Comparison of ENCODE assay signal across 13 cellular contexts in genomic region chr16:49588061-49588460, GRCh38.
DNase-seq lines count a peak whose midpoint lies in the region; ATAC-seq and TF ChIP-seq lines count a peak whose summit lies in the region.
"Had no signal": no experiment of that assay in that cellular context is flagged by ENCODE, and none has a peak within 500 bp of the region (broad histone marks: within the 10 kb centered on the region; RNA-seq: fewer than 3 reads in every experiment).

No MANE protein-coding gene starts in this region.

- H3K27me3 ChIP-seq in BLaER1 (no peaks in the 10 kb centered on the region), sigmoid colon (no peaks in the 10 kb centered on the region), gastroesophageal sphincter (no peaks in the 10 kb centered on the region), GM23338 (ENCODE audit: insufficient read depth) (no peaks in the 10 kb centered on the region)
- H3K27me3 ChIP-seq: BLaER1 treated with 17β-estradiol and CSF1 and Interleukin-3, amounts not matched to agents 10 nM and 100 nM had no signal

- no peaks in the 10 kb centered on the region for H3K79me2 ChIP-seq in GM23338 (replicated peaks; ENCODE audit: insufficient read depth)

- DNase-seq in NCI-H524 (lab: John Stamatoyannopoulos, UW) = peak; percentile 27 to 81
- peak; percentile 12 for DNase-seq in left lobe of liver (ENCODE audit: low spot score)
- DNase-seq in sigmoid colon = peak; percentile 50
- DNase-seq in EL = no peak
- DNase-seq in GM23338 (ENCODE audit: low spot score) = no peak
- DNase-seq: KBM-7, NCI-H1436, NCI-H2081 had no signal

- no peaks in the 10 kb centered on the region for H3K9me3 ChIP-seq in BLaER1
- H3K9me3 ChIP-seq in sigmoid colon = no peaks in the 10 kb centered on the region
- H3K9me3 ChIP-seq in gastroesophageal sphincter = no peaks in the 10 kb centered on the region
- H3K9me3 ChIP-seq: BLaER1 treated with 17β-estradiol and CSF1 and Interleukin-3, amounts not matched to agents 10 nM and 100 nM had no signal

- WGBS in sigmoid colon, 2 donors = 77 to 97% methylated on average over 3 of the region's 3 CpGs
- 100% methylated on average over 1 of the region's 3 CpGs; no CpG with 5 or more reads in 1 of the 2 donors for WGBS in gastroesophageal sphincter (ENCODE audit: low coverage in 1 of 2), 2 donors

- no peaks in the 10 kb centered on the region for H3K36me3 Mint-ChIP-seq in GM23338 (ENCODE audit: low read depth)

- TF ChIP-seq CTCF in sigmoid colon (IDR thresholded peaks at IDR 0.05) = no peak
- TF ChIP-seq CTCF in gastroesophageal sphincter (IDR thresholded peaks at IDR 0.05) = no peak
- TF ChIP-seq CTCF in GM23338 (conservative IDR thresholded peaks at IDR 0.05; ENCODE audit: low read depth in 2 of 2) = no peak

- no peak overlapping the region for H3K4me3 Mint-ChIP-seq in GM23338

- H3K4me1 ChIP-seq in BLaER1 = peaks cover 41% of the 10 kb centered on the region
- H3K4me1 ChIP-seq in sigmoid colon = no peaks in the 10 kb centered on the region
- peaks cover 0 to 21% (median 0%) of the 10 kb centered on the region in 3 donors for H3K4me1 ChIP-seq in gastroesophageal sphincter
- H3K4me1 ChIP-seq in GM23338 (ENCODE audit: insufficient read depth) = peaks cover 3% of the 10 kb centered on the region; the same call in 1 of the 2 replicates

- no peak overlapping the region for H3K27ac ChIP-seq in BLaER1
- H3K27ac ChIP-seq in sigmoid colon = no peak overlapping the region
- no peak overlapping the region for H3K27ac ChIP-seq in gastroesophageal sphincter
- no peak overlapping the region for H3K27ac ChIP-seq in GM23338 (ENCODE audit: low read depth)
- H3K27ac ChIP-seq: BLaER1 treated with 17β-estradiol and CSF1 and Interleukin-3, amounts not matched to agents 10 nM and 100 nM; SK-N-MC had no signal

- H3K36me3 ChIP-seq in BLaER1 (peaks cover 19% of the 10 kb centered on the region), sigmoid colon (no peaks in the 10 kb centered on the region), gastroesophageal sphincter (no peaks in the 10 kb centered on the region), GM23338 (ENCODE audit: insufficient read depth) (no peaks in the 10 kb centered on the region)

- peaks cover 3% of the 10 kb centered on the region; the same call in 2 of the 3 replicates for H3K9me3 Mint-ChIP-seq in GM23338

- TF ChIP-seq POLR2A in sigmoid colon (IDR thresholded peaks at IDR 0.05) (no peak), gastroesophageal sphincter (IDR thresholded peaks at IDR 0.05) (no peak)

- H3K27me3 Mint-ChIP-seq in GM23338 (ENCODE audit: insufficient read depth, low read depth, poor library complexity) = peaks cover 9% of the 10 kb centered on the region

- peaks cover 52% of the 10 kb centered on the region for H3K4me1 Mint-ChIP-seq in GM23338

- TF ChIP-seq EP300 in sigmoid colon (IDR thresholded peaks at IDR 0.05) (no peak), gastroesophageal sphincter (IDR thresholded peaks at IDR 0.05) (no peak)

- no peaks in the 10 kb centered on the region; the same call in 1 of the 2 replicates for H3K9me2 ChIP-seq in GM23338 (ENCODE audit: insufficient read depth)

- no peak overlapping the region for H3K27ac Mint-ChIP-seq in GM23338

- intact Hi-C loops in sigmoid colon (cut with DNase I) = no loop called here

- H3K4me2 ChIP-seq in BLaER1 (peak overlapping the region; percentile 12; the same call in 1 of the 2 replicates), GM23338 (no peak overlapping the region)

- ATAC-seq in left lobe of liver (no peak), gastroesophageal sphincter (no peak), GM23338 (no peak)
- ATAC-seq: Right ventricle myocardium inferior had no signal

- no peak overlapping the region for H2AFZ ChIP-seq in GM23338

- H4K20me1 ChIP-seq in BLaER1 = peaks cover 16% of the 10 kb centered on the region
- no peaks in the 10 kb centered on the region for H4K20me1 ChIP-seq in GM23338 (replicated peaks; ENCODE audit: insufficient read depth)

- H3K4me3 ChIP-seq in BLaER1 (no peak overlapping the region), sigmoid colon (no peak overlapping the region), gastroesophageal sphincter (no peak overlapping the region), GM23338 (no peak overlapping the region)
- H3K4me3 ChIP-seq: BLaER1 treated with 17β-estradiol and CSF1 and Interleukin-3, amounts not matched to agents 10 nM and 100 nM; SK-N-MC had no signal

- H3F3A ChIP-seq in GM23338 (replicated peaks; ENCODE audit: low read depth) = no peaks in the 10 kb centered on the region

- no peak overlapping the region for H3K9ac ChIP-seq in BLaER1
- H3K9ac ChIP-seq: BLaER1 treated with 17β-estradiol and CSF1 and Interleukin-3, amounts not matched to agents 10 nM and 100 nM had no signal

TF ChIP-seq in GM23338, 12 proteins besides CTCF, POLR2A, EP300 and RAD21 (continues in another document):
- TF ChIP-seq REST (IDR thresholded peaks at IDR 0.05; ENCODE audit: unreplicated experiment) (no peak), POLR2AphosphoS5 (IDR thresholded peaks at IDR 0.05; ENCODE audit: low read depth) (no peak), NANOG (IDR thresholded peaks at IDR 0.05; ENCODE audit: borderline replicate concordance) (no peak), EZH2 (IDR thresholded peaks at IDR 0.05; ENCODE audit: low read depth, unreplicated experiment) (no peak), ETS1 (IDR thresholded peaks at IDR 0.05) (no peak), ZNF331 (CRISPR knock-in tag; IDR thresholded peaks at IDR 0.05; ENCODE audit: low read depth) (no peak)

Comparison
In these comparisons a context has a peak if more than half of its experiments do, and no peak if none do; other contexts are left out.
1. DNase-seq: peak in NCI-H524 (2 of 2), left lobe of liver (single experiment) and sigmoid colon (single experiment); none in EL (single experiment) and GM23338 (single experiment).